In genomic region chr15:39692464-39693327, GRCh38 we compare ENCODE assay signal across 12 cellular contexts.
DNase-seq lines count a peak whose midpoint lies in the region; ATAC-seq, FAIRE-seq and TF ChIP-seq lines count a peak whose summit lies in the region.
"Had no signal": no experiment of that assay in that cellular context is flagged by ENCODE, and none has a peak within 500 bp of the region (broad histone marks: within the 10 kb centered on the region; RNA-seq: fewer than 3 reads in every experiment).

No MANE protein-coding gene starts in this region.

- no peak overlapping the region for H4K5ac ChIP-seq in H1 (ENCODE audit: insufficient read length, low read depth, low read length)

- no peak overlapping the region for H2BK12ac ChIP-seq in H1 (ENCODE audit: low read depth, low read length)

- no peak overlapping the region for H4K8ac ChIP-seq in H1 (ENCODE audit: extremely low read depth, insufficient read depth, low read length)

- TF ChIP-seq RAD21 in H1 (IDR thresholded peaks at IDR 0.05 in 1 of 2, conservative IDR thresholded peaks at IDR 0.05 in 1 of 2; ENCODE audit: low read depth in 2 of 2, low read length in 2 of 2), result 0 out of 4 replicates have a peak, but pooled peaks of 1 of the 2 experiments have one; percentile 2

- H4K20me1 ChIP-seq in H1 (replicated peaks in 1 of 2; ENCODE audit: control insufficient read depth in 1 of 2, insufficient read depth in 2 of 2, low read length in 2 of 2), result no peaks in the 10 kb centered on the region

- H3K56ac ChIP-seq in H1 (replicated peaks; ENCODE audit: insufficient read length, low read depth, low read length), result no peak overlapping the region

- no peaks in the 10 kb centered on the region for H3K9me3 ChIP-seq in ES-I3 (ENCODE audit: control insufficient read depth, insufficient read depth, low read length)
- H3K9me3 ChIP-seq in H1 (ENCODE audit: insufficient read depth in 2 of 2, low read depth in 1 of 2, low read length in 1 of 2), result no peaks in the 10 kb centered on the region

- POLR2A ChIA-PET in H1 (lab: Charles Lee; ENCODE audit: partially characterized antibody), result interaction anchor here (0.9 kb wide), 1 partner anchor 8 kb away, joined by 4 read pairs; no protein-coding TSS in a partner anchor

- ATAC-seq in GM21619 (IDR thresholded peaks at IDR 0.05; ENCODE audit: unreplicated experiment) (no peak), HG03280 (IDR thresholded peaks at IDR 0.05; ENCODE audit: unreplicated experiment) (no peak)

- DNase-seq in NCI-H345 (lab: John Stamatoyannopoulos, UW), result peak; percentile 58
- DNase-seq in H1 (ENCODE audit: low read depth in 1 of 2, low spot score in 2 of 2), result peak in 1 of 2 experiments; percentile 10
- DNase-seq in midbrain (lab: John Stamatoyannopoulos, UW), result peak; percentile 73
- DNase-seq in SW 1271 (lab: John Stamatoyannopoulos, UW), result no peak
- DNase-seq in middle frontal gyrus (ENCODE audit: extremely low spot score, low spot score), result no peak
- DNase-seq: activated gamma-delta T cell; NK-92 treated with Interleukin-12 subunit alpha and Interleukin-12 subunit beta, amount 100 ng/mL, for 24 hours had no signal

- peaks cover 0 to 1% (median 0%) of the 10 kb centered on the region in 4 experiments; a peak in 1 of 7 replicates for H3K27me3 ChIP-seq in H1 (replicated peaks in 1 of 4; ENCODE audit: control insufficient read depth in 3 of 4, extremely low read depth in 1 of 4, insufficient read depth in 3 of 4, low read length in 3 of 4)

- no peak for FAIRE-seq in H1 (lab: Jason Lieb, UNC)
- FAIRE-seq: TTC549, urothelium cell line had no signal

- H2BK20ac ChIP-seq in H1 (ENCODE audit: low read length), result no peak overlapping the region

- peak overlapping the region; percentile 4 to 26; a peak in 2 of 4 replicates for H3K4me2 ChIP-seq in H1 (ENCODE audit: insufficient read depth in 1 of 2, low read depth in 2 of 2, low read length in 2 of 2)

- peak overlapping the region in 1 of 4 experiments; percentile 19; a peak in 1 of 8 replicates for H3K4me3 ChIP-seq in H1 (ENCODE audit: extremely low read depth in 1 of 4, insufficient read depth in 2 of 4, low read depth in 3 of 4, low read length in 4 of 4)

- H3K36me3 ChIP-seq in ES-I3 (ENCODE audit: insufficient read depth, low read length) (no peaks in the 10 kb centered on the region), H1 (ENCODE audit: control insufficient read depth in 2 of 4, insufficient read depth in 4 of 4, low read length in 3 of 4) (no peaks in the 10 kb centered on the region)

- no peak for TF ChIP-seq EP300 in H1 (IDR thresholded peaks at IDR 0.05; ENCODE audit: borderline replicate concordance in 1 of 2, low read depth in 2 of 2, low read length in 2 of 2)

- H3K23ac ChIP-seq in H1 (ENCODE audit: insufficient read length), result no peak overlapping the region

- H3K27ac ChIP-seq in H1 (ENCODE audit: low read depth, low read length), result no peak overlapping the region

- no peak overlapping the region for H3K14ac ChIP-seq in H1 (ENCODE audit: insufficient read length)

- no peak overlapping the region for H2BK120ac ChIP-seq in H1 (replicated peaks; ENCODE audit: low read depth, low read length)

- no peaks in the 10 kb centered on the region for H3K79me2 ChIP-seq in H1 (ENCODE audit: control insufficient read depth in 1 of 2, insufficient read depth in 2 of 2, low read length in 2 of 2)

- no peaks in the 10 kb centered on the region; the same call in none of the 2 replicates for H3K23me2 ChIP-seq in H1 (ENCODE audit: low read depth, low read length)

- no peak overlapping the region for H3K18ac ChIP-seq in H1 (ENCODE audit: extremely low read depth, low read length)

- no peak for TF ChIP-seq CTCF in H1 (IDR thresholded peaks at IDR 0.05; ENCODE audit: control extremely low read depth in 1 of 3, insufficient read depth in 1 of 3, low read depth in 1 of 3, low read length in 3 of 3)

- no peak overlapping the region for H4K91ac ChIP-seq in H1 (replicated peaks; ENCODE audit: insufficient read length, low read length)

- no peak overlapping the region for H2BK15ac ChIP-seq in H1 (ENCODE audit: low read length)

- H3K9ac ChIP-seq in ES-I3 (ENCODE audit: low read depth, low read length) (peak overlapping the region; percentile 2; the same call in 1 of the 2 replicates), H1 (replicated peaks in 1 of 4; ENCODE audit: extremely low read depth in 1 of 4, low read depth in 3 of 4, low read length in 3 of 4) (no peak overlapping the region)

- H2AK5ac ChIP-seq in H1 (ENCODE audit: low read depth, low read length), result no peak overlapping the region

- peaks cover 12% of the 10 kb centered on the region; the same call in 1 of the 2 replicates for H3K4me1 ChIP-seq in ES-I3 (ENCODE audit: insufficient read depth, low read length)
- H3K4me1 ChIP-seq in H1 (replicated peaks in 1 of 4; ENCODE audit: control insufficient read depth in 3 of 4, insufficient read depth in 4 of 4, low read length in 3 of 4), result peaks cover 0 to 6% (median 4%) of the 10 kb centered on the region in 4 experiments; a peak in 3 of 7 replicates

- no peak overlapping the region for H2BK5ac ChIP-seq in H1 (ENCODE audit: low read depth, low read length)

- CTCF ChIA-PET in H1 (lab: Charles Lee; ENCODE audit: partially characterized antibody), result interaction anchor here (0.6 to 2.8 kb wide), 8 partner anchors 21 to 663 kb away, joined by 3 to 15 read pairs (median 4); no protein-coding TSS in a partner anchor

- H3K79me1 ChIP-seq in H1 (ENCODE audit: low read depth, low read length), result no peaks in the 10 kb centered on the region

- 41 to 100% methylated on average over 1 to 9 of the region's 11 CpGs for WGBS in H1 (ENCODE audit: extremely low coverage in 1 of 2, insufficient coverage in 1 of 2, insufficient read length in 1 of 2, insufficient replicate concordance in 2 of 2, low coverage in 1 of 2, low lambda C conversion rate in 2 of 2, missing lambda C conversion rate in 1 of 2), 2 experiments

- TF ChIP-seq POLR2A in H1 (IDR thresholded peaks at IDR 0.05; ENCODE audit: control extremely low read depth in 1 of 2, low read depth in 2 of 2, low read length in 2 of 2), result no peak

- 0 out of 2 replicates have a peak overlapping the region, but pooled peaks have one; percentile 19 for H2AFZ ChIP-seq in H1 (ENCODE audit: low read length)

- no peak overlapping the region for H3K4ac ChIP-seq in H1 (replicated peaks; ENCODE audit: insufficient read length, low read depth, low read length)

TF ChIP-seq in H1, 55 proteins besides CTCF, POLR2A, EP300 and RAD21:
- TF ChIP-seq YY1 (IDR thresholded peaks at IDR 0.05; ENCODE audit: low read depth, low read length), result peak; percentile 60; the same call in 1 of the 2 replicates
- TF ChIP-seq HDAC2 (IDR thresholded peaks at IDR 0.05; ENCODE audit: borderline replicate concordance in 1 of 2, low read depth in 2 of 2, low read length in 2 of 2), result no peak
- TF ChIP-seq CBX8 (IDR thresholded peaks at IDR 0.05; ENCODE audit: borderline replicate concordance, low read depth, low read length), result no peak
- peak; percentile 59; the same call in 1 of the 2 replicates for TF ChIP-seq MAFK (IDR thresholded peaks at IDR 0.05; ENCODE audit: low read depth, low read length)
- 0 out of 2 replicates have a peak, but pooled peaks have one; percentile 38 for TF ChIP-seq CREB1 (IDR thresholded peaks at IDR 0.05)

Comparison
In these comparisons a context has a peak if more than half of its experiments do, and no peak if none do; other contexts are left out.
1. DNase-seq: peak in NCI-H345 (single experiment) and midbrain (single experiment); none in SW 1271 (0 of 2) and middle frontal gyrus (single experiment).